9 cellular contexts compared by ENCODE assay signal in genomic region chr19:55437410-55437809, GRCh38. TPM values are rescaled to one million over a fixed set of nuclear protein-coding genes. Genes with fewer than 3 reads are reported as not detected.
DNase-seq lines count a peak whose midpoint lies in the region; FAIRE-seq and TF ChIP-seq lines count a peak whose summit lies in the region.
"Had no signal": no experiment of that assay in that cellular context is flagged by ENCODE, and none has a peak within 500 bp of the region (broad histone marks: within the 10 kb centered on the region; RNA-seq: fewer than 3 reads in every experiment).

No MANE protein-coding gene starts in this region.

- no peak for TF ChIP-seq POLR2A in GM12892 (IDR thresholded peaks at IDR 0.05; ENCODE audit: low read depth, low read length)

- no peaks in the 10 kb centered on the region for H3K9me3 Mint-ChIP-seq in activated naive CD4-positive, alpha-beta T cell treated with anti-CD3 and anti-CD28 coated beads for 36 hours

- DNase-seq in EH (ENCODE audit: low read depth) (peak; percentile 73), MG63 (peak; percentile 67), kidney tubule cell (ENCODE audit: low spot score) (peak; percentile 49), pons (ENCODE audit: low spot score) (no peak), DMS114 treated with DMSO at 0.1 percent for 48 hours (lab: John Stamatoyannopoulos, UW; ENCODE audit: unreplicated experiment) (no peak), GM12892 (ENCODE audit: insufficient read length) (no peak), cerebellar nuclear complex (lab: John Stamatoyannopoulos, UW) (no peak)
- peak; percentile 47 for DNase-seq in activated naive CD4-positive, alpha-beta T cell treated with anti-CD3 and anti-CD28 coated beads for 36 hours

- H3K27me3 Mint-ChIP-seq in activated naive CD4-positive, alpha-beta T cell treated with anti-CD3 and anti-CD28 coated beads for 36 hours (ENCODE audit: low read depth), result peaks cover 51% of the 10 kb centered on the region

- H3K36me3 ChIP-seq in MG63, result no peaks in the 10 kb centered on the region
- H3K36me3 ChIP-seq: neutrophil had no signal

- no peak overlapping the region for H3K4me3 Mint-ChIP-seq in activated naive CD4-positive, alpha-beta T cell treated with anti-CD3 and anti-CD28 coated beads for 36 hours

- intact Hi-C loops in activated naive CD4-positive, alpha-beta T cell treated with anti-CD3 and anti-CD28 coated beads for 36 hours (cut with micrococcal nuclease), result no loop called here

- CTCF ChIA-PET in activated naive CD4-positive, alpha-beta T cell treated with anti-CD3 and anti-CD28 coated beads for 36 hours (lab: Charles Lee), result interaction anchor here (0.6 kb wide), 1 partner anchor 37 kb away, joined by 3 read pairs; no protein-coding TSS in a partner anchor

- peaks cover 14% of the 10 kb centered on the region for H3K4me1 Mint-ChIP-seq in activated naive CD4-positive, alpha-beta T cell treated with anti-CD3 and anti-CD28 coated beads for 36 hours (ENCODE audit: low read depth)

- no peaks in the 10 kb centered on the region for H3K36me3 Mint-ChIP-seq in activated naive CD4-positive, alpha-beta T cell treated with anti-CD3 and anti-CD28 coated beads for 36 hours (ENCODE audit: low read depth)

- H3K4me3 ChIP-seq in MG63, result no peak overlapping the region

- H3K27ac Mint-ChIP-seq in activated naive CD4-positive, alpha-beta T cell treated with anti-CD3 and anti-CD28 coated beads for 36 hours, result no peak overlapping the region

- no peak for FAIRE-seq in GM12892 (lab: Jason Lieb, UNC)

- H3K27me3 ChIP-seq in MG63, result peaks cover 38% of the 10 kb centered on the region

- no peaks in the 10 kb centered on the region for H3K9me3 ChIP-seq in MG63
- H3K9me3 ChIP-seq: neutrophil had no signal

RNA-seq across cellular contexts. Expression of gene SHISA7, which starts 5.7 kb away (rescaled TPM):
- not detected in 2 replicates for total RNA-seq in MG63 (2014; rRNA removed; shearing (Covaris generic); ENCODE audit: low replicate concordance)
- not detected for total RNA-seq in activated naive CD4-positive, alpha-beta T cell treated with anti-CD3 and anti-CD28 coated beads for 36 hours
- polyA plus RNA-seq in GM12892 (2012; ENCODE audit: missing spikeins), result 0.08 TPM

RNA-seq across cellular contexts. Expression of gene ISOC2, which starts 24.0 kb away (rescaled TPM):
- 149 and 180 TPM in 2 replicates for total RNA-seq in MG63 (2014; rRNA removed; shearing (Covaris generic); ENCODE audit: low replicate concordance)
- total RNA-seq in activated naive CD4-positive, alpha-beta T cell treated with anti-CD3 and anti-CD28 coated beads for 36 hours, result 10 to 100 TPM; 18.6 to 20.5 TPM
- 22.7 TPM for polyA plus RNA-seq in GM12892 (2012; ENCODE audit: missing spikeins)

RNA-seq across cellular contexts. Expression of gene C19orf85, which starts 27.1 kb away (rescaled TPM):
- total RNA-seq in MG63 (2014; rRNA removed; shearing (Covaris generic); ENCODE audit: low replicate concordance), result not detected in 2 replicates
- total RNA-seq in activated naive CD4-positive, alpha-beta T cell treated with anti-CD3 and anti-CD28 coated beads for 36 hours, result not detected
- polyA plus RNA-seq in GM12892 (2012; ENCODE audit: missing spikeins), result not detected

RNA-seq across cellular contexts. Expression of gene UBE2S, which starts 29.8 kb away (rescaled TPM):
- total RNA-seq in MG63 (2014; rRNA removed; shearing (Covaris generic); ENCODE audit: low replicate concordance), result 369 and 440 TPM in 2 replicates
- total RNA-seq in activated naive CD4-positive, alpha-beta T cell treated with anti-CD3 and anti-CD28 coated beads for 36 hours, result 100 to 1,000 TPM; 294 to 307 TPM
- polyA plus RNA-seq in GM12892 (2012; ENCODE audit: missing spikeins), result 41.1 TPM

RNA-seq across cellular contexts. Expression of gene ZNF628, which starts 39.0 kb away (rescaled TPM):
- total RNA-seq in MG63 (2014; rRNA removed; shearing (Covaris generic); ENCODE audit: low replicate concordance), result 3.1 and 4.0 TPM in 2 replicates
- total RNA-seq in activated naive CD4-positive, alpha-beta T cell treated with anti-CD3 and anti-CD28 coated beads for 36 hours, result 1 to 10 TPM; 6.0 to 6.1 TPM
- 0.13 TPM for polyA plus RNA-seq in GM12892 (2012; ENCODE audit: missing spikeins)

Comparison
In these comparisons a context has a peak if more than half of its experiments do, and no peak if none do; other contexts are left out.
1. DNase-seq: peak in EH (single experiment), MG63 (single experiment), activated naive CD4-positive, alpha-beta T cell treated with anti-CD3 and anti-CD28 coated beads for 36 hours (single experiment) and kidney tubule cell (single experiment); none in pons (single experiment), DMS114 treated with DMSO at 0.1 percent for 48 hours (single experiment), GM12892 (single experiment) and cerebellar nuclear complex (0 of 2).